In the genomic region with DNA sequence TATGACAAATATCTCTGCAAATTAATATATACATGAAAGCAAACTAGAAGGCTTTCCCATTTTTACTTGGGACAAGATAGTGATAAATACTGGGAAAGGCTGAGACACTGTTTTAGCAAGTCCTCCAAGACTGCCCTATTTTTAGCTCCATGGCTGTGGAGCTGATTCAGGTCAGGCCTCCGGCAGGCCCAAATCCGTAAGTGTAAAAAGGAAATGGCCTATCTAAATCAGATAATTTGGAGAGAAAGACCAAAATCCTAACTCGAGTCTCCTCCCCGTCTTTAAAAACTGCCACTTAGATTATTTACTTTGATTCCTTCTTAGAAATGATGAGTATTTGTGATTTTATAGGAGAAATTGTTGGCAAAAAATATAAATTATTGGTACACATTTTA, we compare ENCODE assay signal across 8 cellular contexts. TPM values are rescaled to one million over a fixed set of nuclear protein-coding genes. Genes with fewer than 3 reads are reported as not detected.
DNase-seq lines count a peak whose midpoint lies in the region; ATAC-seq, FAIRE-seq and TF ChIP-seq lines count a peak whose summit lies in the region.

No MANE protein-coding gene starts in this region.

- H3K4me1 ChIP-seq in adipocyte (ENCODE audit: control insufficient read depth, insufficient read depth, low read length), result peaks cover 32% of the 10 kb centered on the region
- H3K4me1 ChIP-seq in kidney (ENCODE audit: control insufficient read depth in 1 of 2, insufficient read depth in 1 of 2, low read depth in 1 of 2, low read length in 2 of 2), result peaks cover 12% of the 10 kb centered on the region in 2 donors
- peaks cover 0 to 53% (median 25%) of the 10 kb centered on the region in 4 donors for H3K4me1 ChIP-seq in tibial nerve

- ATAC-seq in activated CD8-positive, alpha-beta memory T cell treated with anti-CD3 and anti-CD28 coated beads, Interleukin-2, amount 10 ng/mL, durations not matched to agents 7 days and 5 days, result no peak
- no peak for ATAC-seq in HG02870 (IDR thresholded peaks at IDR 0.05; ENCODE audit: unreplicated experiment)

- H3K4me3 Mint-ChIP-seq in activated CD8-positive, alpha-beta memory T cell treated with anti-CD3 and anti-CD28 coated beads, Interleukin-2, amount 10 ng/mL, durations not matched to agents 7 days and 5 days, result peak overlapping the region; percentile 93

- H3K9ac ChIP-seq in adipocyte (ENCODE audit: low read length), result peak overlapping the region; percentile 95
- H3K9ac ChIP-seq in kidney (ENCODE audit: low read length in 2 of 2), result peak overlapping the region; percentile 59 to 99

- FAIRE-seq in kidney (lab: Jason Lieb, UNC), result no peak

- TF ChIP-seq EP300 in tibial nerve (IDR thresholded peaks at IDR 0.05), result no peak

- H3K9me3 ChIP-seq in adipocyte (ENCODE audit: control insufficient read depth, low read length), result no peaks in the 10 kb centered on the region
- no peaks in the 10 kb centered on the region for H3K9me3 ChIP-seq in kidney (ENCODE audit: control insufficient read depth in 1 of 2, low read length in 2 of 2)
- no peaks in the 10 kb centered on the region for H3K9me3 ChIP-seq in tibial nerve

- H3K4me3 ChIP-seq in adipocyte (ENCODE audit: low read length) (peak overlapping the region; percentile 99), kidney (ENCODE audit: low read length in 2 of 2) (peak overlapping the region; percentile 87 to 95), tibial nerve (peak overlapping the region in 3 of 4 donors; percentile 94 to 100 (median 95))

- CTCF ChIA-PET in activated CD8-positive, alpha-beta memory T cell treated with anti-CD3 and anti-CD28 coated beads, Interleukin-2, amount 10 ng/mL, durations not matched to agents 7 days and 5 days (lab: Charles Lee), result interaction anchor here (0.6 to 3.7 kb wide), 6 partner anchors 15 to 79 kb away, joined by 3 to 17 read pairs (median 3); a partner anchor contains a TSS

- H3K27ac Mint-ChIP-seq in activated CD8-positive, alpha-beta memory T cell treated with anti-CD3 and anti-CD28 coated beads, Interleukin-2, amount 10 ng/mL, durations not matched to agents 7 days and 5 days, result peak overlapping the region; percentile 97

- H3K36me3 ChIP-seq in adipocyte (ENCODE audit: control insufficient read depth, insufficient read depth, low read length, severe bottlenecking) (no peaks in the 10 kb centered on the region), kidney (ENCODE audit: control insufficient read depth in 1 of 2, insufficient read depth in 2 of 2, low read length in 2 of 2) (peaks cover 0 to 6% of the 10 kb centered on the region in 2 donors), tibial nerve (peaks cover 0 to 16% (median 3%) of the 10 kb centered on the region in 3 donors)

- H3K27me3 Mint-ChIP-seq in activated CD8-positive, alpha-beta memory T cell treated with anti-CD3 and anti-CD28 coated beads, Interleukin-2, amount 10 ng/mL, durations not matched to agents 7 days and 5 days, result no peaks in the 10 kb centered on the region

- H3K27ac ChIP-seq in kidney (ENCODE audit: low read depth in 2 of 2, low read length in 2 of 2) (peak overlapping the region; percentile 77 to 96), tibial nerve (peak overlapping the region; percentile 92 to 100 (median 99))

- WGBS in tibial nerve, 2 donors, result 20 to 22% methylated on average over 4 of the region's 4 CpGs

- intact Hi-C loops in kidney (cut with DNase I), result no loop called here

- H3K27me3 ChIP-seq in adipocyte (replicated peaks; ENCODE audit: control insufficient read depth, insufficient read depth, low read length), result no peaks in the 10 kb centered on the region
- H3K27me3 ChIP-seq in tibial nerve, result no peaks in the 10 kb centered on the region

- TF ChIP-seq CTCF in kidney (IDR thresholded peaks at IDR 0.05; ENCODE audit: borderline replicate concordance, extremely low read depth, insufficient read depth), result no peak
- no peak for TF ChIP-seq CTCF in tibial nerve (IDR thresholded peaks at IDR 0.05)

- H3K36me3 Mint-ChIP-seq in activated CD8-positive, alpha-beta memory T cell treated with anti-CD3 and anti-CD28 coated beads, Interleukin-2, amount 10 ng/mL, durations not matched to agents 7 days and 5 days, result peaks cover 35% of the 10 kb centered on the region

- no peak for DNase-seq in activated CD8-positive, alpha-beta memory T cell treated with anti-CD3 and anti-CD28 coated beads, Interleukin-2, amount 10 ng/mL, durations not matched to agents 7 days and 5 days
- no peak for DNase-seq in activated CD8-positive, alpha-beta memory T cell treated with anti-CD3 and anti-CD28 coated beads, Interleukin-2, amount 50 U/mL, for 48 hours
- DNase-seq in adipocyte (ENCODE audit: low read depth) (peak; percentile 50), kidney (no peak), tibial nerve (ENCODE audit: low spot score in 2 of 2) (no peak), inferior parietal cortex (ENCODE audit: extremely low spot score) (no peak)
- DNase-seq in NK-92 treated with Interleukin-12 subunit alpha and Interleukin-12 subunit beta, amount 100 ng/mL, for 24 hours (lab: John Stamatoyannopoulos, UW), result no peak

- no peak for TF ChIP-seq POLR2A in tibial nerve (IDR thresholded peaks at IDR 0.05)

- no peaks in the 10 kb centered on the region for H3K9me3 Mint-ChIP-seq in activated CD8-positive, alpha-beta memory T cell treated with anti-CD3 and anti-CD28 coated beads, Interleukin-2, amount 10 ng/mL, durations not matched to agents 7 days and 5 days (ENCODE audit: low read depth)

- H3K4me1 Mint-ChIP-seq in activated CD8-positive, alpha-beta memory T cell treated with anti-CD3 and anti-CD28 coated beads, Interleukin-2, amount 10 ng/mL, durations not matched to agents 7 days and 5 days, result peaks cover 43% of the 10 kb centered on the region

RNA-seq across cellular contexts. Expression of a gene that starts 2.9 kb away (rescaled TPM):
- total RNA-seq in activated CD8-positive, alpha-beta memory T cell treated with anti-CD3 and anti-CD28 coated beads, Interleukin-2, amount 10 ng/mL, durations not matched to agents 7 days and 5 days, result 10 to 100 TPM; 48.9 to 57.8 TPM
- total RNA-seq in kidney (45.4 TPM), tibial nerve (10 to 100 TPM; 33.7 to 44.8 (median 35.9) TPM)
- polyA plus RNA-seq in kidney (ENCODE audit: insufficient read depth, low read depth, low replicate concordance), result 5.6 TPM
